24 cellular contexts compared by ENCODE assay signal in the genomic region with DNA sequence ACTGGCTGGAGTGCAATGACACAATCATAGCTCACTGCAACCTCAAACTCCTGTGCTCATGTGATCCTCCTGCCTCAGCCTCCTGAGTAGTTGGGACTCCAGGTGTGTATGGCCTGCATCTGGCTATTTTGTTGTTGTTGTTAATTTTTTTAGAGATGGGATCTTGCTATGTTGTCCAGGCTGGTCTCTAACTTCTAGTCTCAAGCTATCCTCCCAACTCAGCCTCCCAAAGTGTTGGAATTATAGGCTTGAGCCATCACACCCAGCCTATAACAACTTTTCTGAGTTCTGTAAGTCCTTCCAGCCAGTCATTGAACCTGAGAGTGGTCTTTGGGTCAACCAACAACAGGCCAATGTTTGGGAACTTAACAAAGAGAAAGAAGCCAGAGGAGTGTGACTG.
"Had no signal": no experiment of that assay in that cellular context is flagged by ENCODE, and none has a peak within 500 bp of the region (broad histone marks: within the 10 kb centered on the region; RNA-seq: fewer than 3 reads in every experiment).

No MANE protein-coding gene starts in this region.

- H3K27ac ChIP-seq: neural progenitor cell, ovary, parathyroid adenoma, psoas muscle, right lobe of liver, sigmoid colon, stomach, thoracic aorta, thyroid gland, tibial nerve, upper lobe of left lung, vagina had no signal

- H3K9ac ChIP-seq: neural progenitor cell, parathyroid adenoma had no signal

- H3K4me2 ChIP-seq: neural progenitor cell had no signal

- H3K4me3 ChIP-seq: neural progenitor cell, ovary, psoas muscle, right lobe of liver, sigmoid colon, stomach, thoracic aorta, thyroid gland, tibial nerve, upper lobe of left lung, vagina had no signal

- H3K79me2 ChIP-seq: parathyroid adenoma had no signal

- H3K4me1 ChIP-seq: parathyroid adenoma, psoas muscle, right lobe of liver, sigmoid colon, thyroid gland, tibial nerve, upper lobe of left lung, vagina had no signal

- H3K27me3 ChIP-seq: neural progenitor cell, ovary, right lobe of liver, sigmoid colon, thyroid gland, upper lobe of left lung, vagina had no signal

- H3K36me3 ChIP-seq: ovary, right lobe of liver, sigmoid colon, stomach, thoracic aorta, thyroid gland, tibial nerve, upper lobe of left lung, vagina had no signal

- DNase-seq: natural killer cell; ovary; posterior cingulate gyrus; psoas muscle; right cardiac atrium; right lobe of liver; sigmoid colon; small intestine; stimulated activated CD4-positive, alpha-beta T cell treated with anti-CD3 and anti-CD28 coated beads, Interleukin-15, amount 100 ng/mL, for 24 hours; stimulated activated CD4-positive, alpha-beta T cell treated with anti-CD3 and anti-CD28 coated beads, Interleukin-2, amount 100 ng/mL, for 24 hours; stimulated activated CD4-positive, alpha-beta T cell treated with anti-CD3 and anti-CD28 coated beads, Interleukin-2, amount 100 ng/mL, for 48 hours; stimulated activated CD4-positive, alpha-beta T cell treated with anti-CD3 and anti-CD28 coated beads, Interleukin-4, amount 100 ng/mL, for 24 hours; stimulated activated naive B cell treated with anti-CD40 and anti-IgM and Interleukin-4, amounts not matched to agents 10 μg/mL and 1 μg/mL and 100 μg/mL, for 72 hours; stimulated activated naive CD4-positive, alpha-beta T cell treated with Interleukin-2 at 50 U/mL for 16 hours; stomach; thyroid gland; trophoblast cell; upper lobe of left lung had no signal

- FAIRE-seq: small intestine, urothelium cell line had no signal

- H3K9me3 ChIP-seq: ovary, psoas muscle, right lobe of liver, sigmoid colon, stomach, thoracic aorta, thyroid gland, tibial nerve, upper lobe of left lung, vagina had no signal

- H2AFZ ChIP-seq: neural progenitor cell, parathyroid adenoma had no signal
